ENCODE assay signal across 10 cellular contexts in genomic region chr1:183873642-183874041, GRCh38.
DNase-seq lines count a peak whose midpoint lies in the region; ATAC-seq lines count a peak whose summit lies in the region.
"Had no signal": no experiment of that assay in that cellular context is flagged by ENCODE, and none has a peak within 500 bp of the region (broad histone marks: within the 10 kb centered on the region; RNA-seq: fewer than 3 reads in every experiment).

No MANE protein-coding gene starts in this region.

- H3K27me3 ChIP-seq in BLaER1 treated with 17β-estradiol and CSF1 and Interleukin-3, amounts not matched to agents 10 nM and 100 nM: no peaks in the 10 kb centered on the region

- CTCF ChIA-PET in activated CD4-positive, alpha-beta memory T cell treated with anti-CD3 and anti-CD28 coated beads, Interleukin-2, amount 10 ng/mL, durations not matched to agents 7 days and 5 days (lab: Charles Lee): no interaction called here

- POLR2A ChIA-PET in activated CD4-positive, alpha-beta memory T cell treated with anti-CD3 and anti-CD28 coated beads, Interleukin-2, amount 10 ng/mL, durations not matched to agents 7 days and 5 days (lab: Charles Lee): no interaction called here

- H3K27me3 Mint-ChIP-seq in activated CD4-positive, alpha-beta memory T cell treated with anti-CD3 and anti-CD28 coated beads, Interleukin-2, amount 10 ng/mL, durations not matched to agents 7 days and 5 days: no peaks in the 10 kb centered on the region

- in situ Hi-C loops in G401 (cut with HindIII; ENCODE audit: low sequenced_read_pairs): no loop called here

- H3K4me3 ChIP-seq in BLaER1 treated with 17β-estradiol and CSF1 and Interleukin-3, amounts not matched to agents 10 nM and 100 nM: peak overlapping the region in 7 of 10 experiments; percentile 8 to 41 (median 25); a peak in 6 of 20 replicates

- peaks cover 91 to 100% (median 98%) of the 10 kb centered on the region in 10 experiments for H3K4me1 ChIP-seq in BLaER1 treated with 17β-estradiol and CSF1 and Interleukin-3, amounts not matched to agents 10 nM and 100 nM

- ATAC-seq in GM19463 (IDR thresholded peaks at IDR 0.05; ENCODE audit: unreplicated experiment): peak; percentile 50
- ATAC-seq: esophagus mucosa had no signal

- peaks cover 6% of the 10 kb centered on the region for H3K4me1 Mint-ChIP-seq in activated CD4-positive, alpha-beta memory T cell treated with anti-CD3 and anti-CD28 coated beads, Interleukin-2, amount 10 ng/mL, durations not matched to agents 7 days and 5 days

- H4K20me1 ChIP-seq in BLaER1 treated with 17β-estradiol and CSF1 and Interleukin-3, amounts not matched to agents 10 nM and 100 nM: peaks cover 0 to 8% (median 0%) of the 10 kb centered on the region in 11 experiments; a peak in 2 of 22 replicates

- H3K9ac ChIP-seq in BLaER1 treated with 17β-estradiol and CSF1 and Interleukin-3, amounts not matched to agents 10 nM and 100 nM: peak overlapping the region; percentile 66 to 83 (median 78)

- peak overlapping the region; percentile 89 to 97 (median 94) for H3K27ac ChIP-seq in BLaER1 treated with 17β-estradiol and CSF1 and Interleukin-3, amounts not matched to agents 10 nM and 100 nM

- H3K4me3 Mint-ChIP-seq in activated CD4-positive, alpha-beta memory T cell treated with anti-CD3 and anti-CD28 coated beads, Interleukin-2, amount 10 ng/mL, durations not matched to agents 7 days and 5 days: no peak overlapping the region

- peak; percentile 68 for DNase-seq in SKM-1 (lab: John Stamatoyannopoulos, UW; ENCODE audit: unreplicated experiment)
- peak; percentile 46 for DNase-seq in left kidney (ENCODE audit: low read depth, low spot score)
- DNase-seq in activated CD4-positive, alpha-beta memory T cell treated with anti-CD3 and anti-CD28 coated beads, Interleukin-2, amount 10 ng/mL, durations not matched to agents 7 days and 5 days: no peak
- no peak for DNase-seq in inferior parietal cortex (ENCODE audit: extremely low spot score)
- no peak for DNase-seq in G401 (ENCODE audit: low spot score)
- no peak for DNase-seq in AG08395 (ENCODE audit: low spot score)
- DNase-seq: trophoblast cell had no signal

- H3K9me3 ChIP-seq in BLaER1 treated with 17β-estradiol and CSF1 and Interleukin-3, amounts not matched to agents 10 nM and 100 nM (replicated peaks in 1 of 11): no peaks in the 10 kb centered on the region

- no peaks in the 10 kb centered on the region for H3K9me3 Mint-ChIP-seq in activated CD4-positive, alpha-beta memory T cell treated with anti-CD3 and anti-CD28 coated beads, Interleukin-2, amount 10 ng/mL, durations not matched to agents 7 days and 5 days

- H3K36me3 Mint-ChIP-seq in activated CD4-positive, alpha-beta memory T cell treated with anti-CD3 and anti-CD28 coated beads, Interleukin-2, amount 10 ng/mL, durations not matched to agents 7 days and 5 days (ENCODE audit: low read depth): no peaks in the 10 kb centered on the region

- peaks cover 7 to 88% (median 25%) of the 10 kb centered on the region in 11 experiments; a peak in 18 of 22 replicates for H3K36me3 ChIP-seq in BLaER1 treated with 17β-estradiol and CSF1 and Interleukin-3, amounts not matched to agents 10 nM and 100 nM

- peak overlapping the region; percentile 77 to 92 (median 87) for H3K4me2 ChIP-seq in BLaER1 treated with 17β-estradiol and CSF1 and Interleukin-3, amounts not matched to agents 10 nM and 100 nM

- H3K27ac Mint-ChIP-seq in activated CD4-positive, alpha-beta memory T cell treated with anti-CD3 and anti-CD28 coated beads, Interleukin-2, amount 10 ng/mL, durations not matched to agents 7 days and 5 days: no peak overlapping the region

Comparison
In these comparisons a context has a peak if more than half of its experiments do, and no peak if none do; other contexts are left out.
1. DNase-seq: peak in SKM-1 (single experiment) and left kidney (single experiment); none in activated CD4-positive, alpha-beta memory T cell treated with anti-CD3 and anti-CD28 coated beads, Interleukin-2, amount 10 ng/mL, durations not matched to agents 7 days and 5 days (single experiment), inferior parietal cortex (single experiment), G401 (single experiment) and AG08395 (single experiment).